14 cellular contexts compared by ENCODE assay signal in the genomic region with DNA sequence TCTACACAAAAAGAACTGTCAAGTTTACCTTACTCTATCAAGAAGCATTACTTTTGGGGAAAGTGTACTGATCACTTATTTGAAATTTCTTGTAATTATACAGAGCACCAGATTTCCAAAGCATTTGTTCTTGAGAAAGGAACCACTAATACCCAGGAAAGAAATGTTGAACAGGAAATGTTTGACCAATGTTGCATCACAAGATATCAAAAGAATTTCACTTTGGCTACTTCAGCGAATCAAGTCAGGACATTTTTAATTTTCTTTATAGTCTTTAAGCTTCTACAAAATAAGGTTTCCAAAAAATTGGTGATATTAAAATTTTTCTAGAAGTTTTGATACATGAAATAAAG.
DNase-seq lines count a peak whose midpoint lies in the region; ATAC-seq and TF ChIP-seq lines count a peak whose summit lies in the region.
"Had no signal": no experiment of that assay in that cellular context is flagged by ENCODE, and none has a peak within 500 bp of the region (broad histone marks: within the 10 kb centered on the region; RNA-seq: fewer than 3 reads in every experiment).

No MANE protein-coding gene starts in this region.

- TF ChIP-seq CTCF in activated CD8-positive, alpha-beta T cell treated with anti-CD3 and anti-CD28 coated beads for 36 hours (IDR thresholded peaks at IDR 0.05): no peak

- H3K27ac Mint-ChIP-seq in activated CD8-positive, alpha-beta T cell treated with anti-CD3 and anti-CD28 coated beads for 36 hours: no peak overlapping the region
- H3K27ac Mint-ChIP-seq: endodermal cell had no signal

- no peaks in the 10 kb centered on the region for H3K9me3 Mint-ChIP-seq in activated CD8-positive, alpha-beta T cell treated with anti-CD3 and anti-CD28 coated beads for 36 hours
- H3K9me3 Mint-ChIP-seq: endodermal cell had no signal

- no peaks in the 10 kb centered on the region for H3K36me3 Mint-ChIP-seq in activated CD8-positive, alpha-beta T cell treated with anti-CD3 and anti-CD28 coated beads for 36 hours (ENCODE audit: low read depth)

- intact Hi-C loops in activated CD8-positive, alpha-beta T cell treated with anti-CD3 and anti-CD28 coated beads for 36 hours (cut with micrococcal nuclease): no loop called here

- H3K27me3 Mint-ChIP-seq in activated CD8-positive, alpha-beta T cell treated with anti-CD3 and anti-CD28 coated beads for 36 hours: peaks cover 16% of the 10 kb centered on the region

- DNase-seq in A172 (ENCODE audit: low spot score): peak; percentile 23
- peak; percentile 54 for DNase-seq in M059J (ENCODE audit: low read depth)
- peak; percentile 83 for DNase-seq in dermis blood vessel endothelial cell
- DNase-seq in lung microvascular endothelial cell (ENCODE audit: low read depth in 2 of 2): peak; percentile 64 to 83
- DNase-seq in activated CD8-positive, alpha-beta T cell treated with anti-CD3 and anti-CD28 coated beads for 36 hours: no peak
- no peak for DNase-seq in superior temporal gyrus (ENCODE audit: extremely low spot score)
- DNase-seq: activated effector memory CD4-positive, alpha-beta T cell treated with Interleukin-2 at 50 U/mL for 16 hours; NCI-H446; pancreas; SHP77 treated with DMSO at 0.1 percent for 48 hours; thyroid gland had no signal

- CTCF ChIA-PET in activated CD8-positive, alpha-beta T cell treated with anti-CD3 and anti-CD28 coated beads for 36 hours (lab: Charles Lee): no interaction called here

- no peak overlapping the region for H3K4me3 Mint-ChIP-seq in activated CD8-positive, alpha-beta T cell treated with anti-CD3 and anti-CD28 coated beads for 36 hours

- POLR2A ChIA-PET in activated CD8-positive, alpha-beta T cell treated with anti-CD3 and anti-CD28 coated beads for 36 hours (lab: Charles Lee): no interaction called here

- peaks cover 2% of the 10 kb centered on the region for H3K4me1 Mint-ChIP-seq in activated CD8-positive, alpha-beta T cell treated with anti-CD3 and anti-CD28 coated beads for 36 hours (ENCODE audit: low read depth)

- no peak for ATAC-seq in GM19455 (IDR thresholded peaks at IDR 0.05; ENCODE audit: unreplicated experiment)
- no peak for ATAC-seq in activated CD8-positive, alpha-beta T cell treated with anti-CD3 and anti-CD28 coated beads for 36 hours
- ATAC-seq in HG03439 (IDR thresholded peaks at IDR 0.05; ENCODE audit: unreplicated experiment): no peak

Comparison
In these comparisons a context has a peak if more than half of its experiments do, and no peak if none do; other contexts are left out.
1. DNase-seq: peak in A172 (single experiment), M059J (single experiment), dermis blood vessel endothelial cell (single experiment) and lung microvascular endothelial cell (2 of 2); none in activated CD8-positive, alpha-beta T cell treated with anti-CD3 and anti-CD28 coated beads for 36 hours (single experiment) and superior temporal gyrus (single experiment).